Comparison of ENCODE assay signal across 8 cellular contexts in genomic region chr9:36487482-36488321, GRCh38.
A peak's percentile ranks its signal among the peaks of the same experiment; 100 is the strongest.
DNase-seq lines count a peak whose midpoint lies in the region; ATAC-seq and TF ChIP-seq lines count a peak whose summit lies in the region.

No MANE protein-coding gene starts in this region.

- TF ChIP-seq CTCF in GM12873 (IDR thresholded peaks at IDR 0.05; ENCODE audit: insufficient read depth, low read depth, low read length, missing control alignments) (peak; percentile 18), heart left ventricle (IDR thresholded peaks at IDR 0.05) (peak in 4 of 12 donors; percentile 3 to 33 (median 12)), upper lobe of left lung (IDR thresholded peaks at IDR 0.05) (peak in 4 of 6 experiments; percentile 12 to 54 (median 40))

- DNase-seq in NCI-H128 (lab: John Stamatoyannopoulos, UW; ENCODE audit: unreplicated experiment) (peak; percentile 89), SW 1271 (lab: John Stamatoyannopoulos, UW) (peak; percentile 65 to 74), adipocyte (ENCODE audit: low read depth) (peak; percentile 97), heart left ventricle (peak; percentile 93 to 96 (median 94)), posterior vena cava (ENCODE audit: low spot score) (peak; percentile 97), upper lobe of left lung (peak; percentile 94 to 98)

- WGBS in heart left ventricle, 4 donors, result 1% methylated on average over 13 to 93 of the region's 93 CpGs
- 0% methylated on average over 15 to 19 of the region's 93 CpGs for WGBS in upper lobe of left lung, 2 donors

- H3K27me3 ChIP-seq in adipocyte (replicated peaks; ENCODE audit: control insufficient read depth, insufficient read depth, low read length) (no peaks in the 10 kb centered on the region), heart left ventricle (no peaks in the 10 kb centered on the region), upper lobe of left lung (no peaks in the 10 kb centered on the region)

- H3K36me3 ChIP-seq in adipocyte (ENCODE audit: control insufficient read depth, insufficient read depth, low read length, severe bottlenecking) (no peaks in the 10 kb centered on the region), heart left ventricle (peaks cover 0 to under 1% (median 0%) of the 10 kb centered on the region in 9 donors), upper lobe of left lung (no peaks in the 10 kb centered on the region)

- peak overlapping the region; percentile 89 for H3K4me3 ChIP-seq in adipocyte (ENCODE audit: low read length)
- peak overlapping the region; percentile 15 to 99 (median 86) for H3K4me3 ChIP-seq in heart left ventricle
- H3K4me3 ChIP-seq in upper lobe of left lung, result peak overlapping the region; percentile 30 to 97 (median 94)

- TF ChIP-seq POLR2A in heart left ventricle (IDR thresholded peaks at IDR 0.05) (peak in 1 of 2 donors; percentile 88), upper lobe of left lung (IDR thresholded peaks at IDR 0.05) (peak in 3 of 4 donors; percentile 63 to 93 (median 92))

- TF ChIP-seq EP300 in upper lobe of left lung (IDR thresholded peaks at IDR 0.05), result no peak

- ATAC-seq in HG02759 (IDR thresholded peaks at IDR 0.05; ENCODE audit: unreplicated experiment), result peak; percentile 89
- ATAC-seq in heart left ventricle, result peak; percentile 96 to 99 (median 98)
- peak; percentile 98 for ATAC-seq in upper lobe of left lung (ENCODE audit: low FRiP score in 2 of 2)

- H3K9ac ChIP-seq in adipocyte (ENCODE audit: low read length), result peak overlapping the region; percentile 90

- intact Hi-C loops in heart left ventricle (cut with DNase I), result loop anchor here in 5 of 10 donors (2.0 to 10.0 kb wide), 6 partner anchors 70 to 229 kb away; partner anchors contain the start of genes RNF38 (in 3 of the 5) and GNE (in 1 of the 5)
- intact Hi-C loops in posterior vena cava (cut with DNase I), result loop anchor here in 1 of 2 donors (10.0 kb wide), 1 partner anchor 83 kb away; the partner anchor contains the start of gene RNF38

- H3K9me3 ChIP-seq in adipocyte (ENCODE audit: control insufficient read depth, low read length) (no peaks in the 10 kb centered on the region), heart left ventricle (no peaks in the 10 kb centered on the region), upper lobe of left lung (no peaks in the 10 kb centered on the region)

- H3K27ac ChIP-seq in heart left ventricle (peak overlapping the region; percentile 86 to 97 (median 92)), upper lobe of left lung (peak overlapping the region; percentile 90 to 95 (median 92))

- H3K4me1 ChIP-seq in adipocyte (ENCODE audit: control insufficient read depth, insufficient read depth, low read length) (peaks cover 22% of the 10 kb centered on the region), heart left ventricle (peaks cover 3 to 34% (median 19%) of the 10 kb centered on the region in 12 donors), upper lobe of left lung (peaks cover 20 to 30% (median 24%) of the 10 kb centered on the region in 4 donors)

Comparison
In these comparisons a context has a peak if more than half of its experiments do, and no peak if none do; other contexts are left out.
1. Peak in every context shown above with its lines: DNase-seq, ATAC-seq, H3K4me3 ChIP-seq and H3K27ac ChIP-seq.